ENCODE assay signal across 14 cellular contexts in genomic region chr1:88463401-88463800, GRCh38.
DNase-seq lines count a peak whose midpoint lies in the region; ATAC-seq and TF ChIP-seq lines count a peak whose summit lies in the region.
"Had no signal": no experiment of that assay in that cellular context is flagged by ENCODE, and none has a peak within 500 bp of the region (broad histone marks: within the 10 kb centered on the region; RNA-seq: fewer than 3 reads in every experiment).

No MANE protein-coding gene starts in this region.

- H3K27ac ChIP-seq in heart left ventricle (peak overlapping the region in 9 of 12 donors; percentile 23 to 84 (median 67)), fibroblast of lung (ENCODE audit: insufficient read depth, low read length) (no peak overlapping the region), osteoblast (ENCODE audit: low read depth, low read length) (no peak overlapping the region), upper lobe of right lung (peak overlapping the region; percentile 75), A673 (ENCODE audit: low read depth, low read length, poor library complexity, severe bottlenecking) (no peak overlapping the region)
- H3K27ac ChIP-seq: neutrophil had no signal

- no peak for ATAC-seq in heart left ventricle
- no peak for ATAC-seq in upper lobe of right lung
- ATAC-seq: activated CD8-positive, alpha-beta T cell treated with anti-CD3 and anti-CD28 coated beads, Interleukin-2, amount 10 ng/mL, durations not matched to agents 7 days and 5 days had no signal

- H3K4me1 ChIP-seq in heart left ventricle = peaks cover 0 to 4% (median 0%) of the 10 kb centered on the region in 12 donors
- no peaks in the 10 kb centered on the region for H3K4me1 ChIP-seq in fibroblast of lung (ENCODE audit: control insufficient read depth, extremely low read depth, insufficient read depth, low read length)
- H3K4me1 ChIP-seq in osteoblast (ENCODE audit: insufficient read depth, low read length) = no peaks in the 10 kb centered on the region
- no peaks in the 10 kb centered on the region for H3K4me1 ChIP-seq in upper lobe of right lung
- H3K4me1 ChIP-seq in A673 (ENCODE audit: insufficient read depth, low read length, poor library complexity, severe bottlenecking) = peaks cover 6% of the 10 kb centered on the region
- H3K4me1 ChIP-seq: Caco-2 had no signal

- CTCF ChIA-PET in activated naive CD4-positive, alpha-beta T cell treated with anti-CD3 and anti-CD28 coated beads, Interleukin-2, amount 10 ng/mL, durations not matched to agents 7 days and 5 days (lab: Charles Lee) = no interaction called here
- CTCF ChIA-PET in A673 (lab: Charles Lee) = no interaction called here

- H3K36me3 Mint-ChIP-seq in activated naive CD4-positive, alpha-beta T cell treated with anti-CD3 and anti-CD28 coated beads, Interleukin-2, amount 10 ng/mL, durations not matched to agents 7 days and 5 days = no peaks in the 10 kb centered on the region

- no peak overlapping the region for H3K9ac ChIP-seq in fibroblast of lung (ENCODE audit: insufficient read depth, low read length)

- intact Hi-C loops in heart left ventricle (cut with DNase I) (loop anchor here in 1 of 10 donors (10.0 kb wide), 1 partner anchor 139 kb away; no protein-coding TSS in a partner anchor), cardiac septum (cut with DNase I) (no loop called here), upper lobe of right lung (cut with DNase I) (no loop called here), A673 (cut with micrococcal nuclease; ENCODE audit: unreplicated experiment) (no loop called here)

- no peaks in the 10 kb centered on the region for H3K4me1 Mint-ChIP-seq in activated naive CD4-positive, alpha-beta T cell treated with anti-CD3 and anti-CD28 coated beads, Interleukin-2, amount 10 ng/mL, durations not matched to agents 7 days and 5 days

- peaks cover 25% of the 10 kb centered on the region for H3K27me3 Mint-ChIP-seq in activated naive CD4-positive, alpha-beta T cell treated with anti-CD3 and anti-CD28 coated beads, Interleukin-2, amount 10 ng/mL, durations not matched to agents 7 days and 5 days

- H3K4me3 Mint-ChIP-seq in activated naive CD4-positive, alpha-beta T cell treated with anti-CD3 and anti-CD28 coated beads, Interleukin-2, amount 10 ng/mL, durations not matched to agents 7 days and 5 days = no peak overlapping the region
- H3K4me3 Mint-ChIP-seq: activated CD8-positive, alpha-beta T cell treated with anti-CD3 and anti-CD28 coated beads, Interleukin-2, amount 10 ng/mL, durations not matched to agents 7 days and 5 days; stimulated activated naive CD8-positive, alpha-beta T cell treated with anti-CD3 and anti-CD28 coated beads, Interleukin-15, Interleukin-2, amounts not matched to agents 100 ng/mL and 50 ng/mL, for 24 hours had no signal

- POLR2A ChIA-PET in A673 (lab: Charles Lee; ENCODE audit: low non-redundant PET) = no interaction called here

- H3K4me3 ChIP-seq in heart left ventricle (peak overlapping the region in 7 of 12 donors; percentile 43 to 61 (median 56)), fibroblast of lung (replicated peaks in 1 of 4; ENCODE audit: control extremely low read depth in 1 of 4, insufficient read depth in 1 of 4, low read depth in 3 of 4, low read length in 4 of 4) (peak overlapping the region in 3 of 4 experiments; percentile 25 to 57 (median 44)), osteoblast (ENCODE audit: insufficient read depth, low read length) (no peak overlapping the region), upper lobe of right lung (no peak overlapping the region), A673 (ENCODE audit: low read depth, low read length, poor library complexity, severe bottlenecking) (no peak overlapping the region)

- TF ChIP-seq CTCF in heart left ventricle (IDR thresholded peaks at IDR 0.05) = no peak
- TF ChIP-seq CTCF in fibroblast of lung (conservative IDR thresholded peaks at IDR 0.05 in 1 of 2, IDR thresholded peaks at IDR 0.05 in 1 of 2; ENCODE audit: low read depth in 1 of 2, low read length in 2 of 2) = no peak
- TF ChIP-seq CTCF in osteoblast (IDR thresholded peaks at IDR 0.05; ENCODE audit: extremely low read depth, low read depth, low read length) = no peak
- no peak for TF ChIP-seq CTCF in upper lobe of right lung (IDR thresholded peaks at IDR 0.05)
- TF ChIP-seq CTCF in A673 (conservative IDR thresholded peaks at IDR 0.05; ENCODE audit: low read depth, low read length) = no peak

- H3K36me3 ChIP-seq in heart left ventricle (no peaks in the 10 kb centered on the region), fibroblast of lung (ENCODE audit: control insufficient read depth, insufficient read depth, low read length) (no peaks in the 10 kb centered on the region), osteoblast (ENCODE audit: insufficient read depth, low read length) (no peaks in the 10 kb centered on the region), upper lobe of right lung (no peaks in the 10 kb centered on the region), A673 (ENCODE audit: insufficient read depth, low read length, poor library complexity, severe bottlenecking) (no peaks in the 10 kb centered on the region)
- H3K36me3 ChIP-seq: neutrophil had no signal

- no peak for TF ChIP-seq POLR2A in heart left ventricle (IDR thresholded peaks at IDR 0.05)

- peaks cover 2% of the 10 kb centered on the region for H3K9me3 Mint-ChIP-seq in activated naive CD4-positive, alpha-beta T cell treated with anti-CD3 and anti-CD28 coated beads, Interleukin-2, amount 10 ng/mL, durations not matched to agents 7 days and 5 days

- peaks cover 0 to 24% (median 0%) of the 10 kb centered on the region in 9 donors for H3K27me3 ChIP-seq in heart left ventricle
- no peaks in the 10 kb centered on the region for H3K27me3 ChIP-seq in fibroblast of lung (ENCODE audit: control insufficient read depth, insufficient read depth, low read length)
- H3K27me3 ChIP-seq in osteoblast (ENCODE audit: insufficient read depth, low read length) = no peaks in the 10 kb centered on the region
- peaks cover 10% of the 10 kb centered on the region for H3K27me3 ChIP-seq in upper lobe of right lung
- H3K27me3 ChIP-seq in A673 (replicated peaks; ENCODE audit: insufficient read depth, low read depth, low read length, poor library complexity) = peaks cover 27% of the 10 kb centered on the region

- H4K20me1 ChIP-seq in fibroblast of lung (ENCODE audit: control insufficient read depth, extremely low read depth, insufficient read depth, low read length) = no peaks in the 10 kb centered on the region
- H4K20me1 ChIP-seq in osteoblast (ENCODE audit: insufficient read depth, low read length) = no peaks in the 10 kb centered on the region

- H3K27ac Mint-ChIP-seq in activated naive CD4-positive, alpha-beta T cell treated with anti-CD3 and anti-CD28 coated beads, Interleukin-2, amount 10 ng/mL, durations not matched to agents 7 days and 5 days = no peak overlapping the region
- H3K27ac Mint-ChIP-seq: activated CD8-positive, alpha-beta T cell treated with anti-CD3 and anti-CD28 coated beads, Interleukin-2, amount 10 ng/mL, durations not matched to agents 7 days and 5 days; HFFc6; stimulated activated naive CD8-positive, alpha-beta T cell treated with anti-CD3 and anti-CD28 coated beads, Interleukin-15, Interleukin-2, amounts not matched to agents 100 ng/mL and 50 ng/mL, for 24 hours had no signal

- H3K79me2 ChIP-seq in fibroblast of lung (ENCODE audit: control insufficient read depth, insufficient read depth, low read length) = no peaks in the 10 kb centered on the region
- no peaks in the 10 kb centered on the region for H3K79me2 ChIP-seq in osteoblast (ENCODE audit: insufficient read depth, low read length)

- H2AFZ ChIP-seq in fibroblast of lung (ENCODE audit: low read length) (peak overlapping the region; percentile 40), osteoblast (ENCODE audit: low read length) (no peak overlapping the region)

- peaks cover 0 to 17% (median 0%) of the 10 kb centered on the region in 12 donors for H3K9me3 ChIP-seq in heart left ventricle
- H3K9me3 ChIP-seq in fibroblast of lung (ENCODE audit: control insufficient read depth, insufficient read depth, low read depth, low read length) = no peaks in the 10 kb centered on the region
- H3K9me3 ChIP-seq in osteoblast (ENCODE audit: low read depth, low read length) = no peaks in the 10 kb centered on the region
- no peaks in the 10 kb centered on the region for H3K9me3 ChIP-seq in upper lobe of right lung
- no peaks in the 10 kb centered on the region for H3K9me3 ChIP-seq in A673 (ENCODE audit: low read depth, low read length, poor library complexity, severe bottlenecking)
- H3K9me3 ChIP-seq: Caco-2, neutrophil had no signal

- peak overlapping the region; percentile 79 for H3K4me2 ChIP-seq in fibroblast of lung (ENCODE audit: extremely low read depth, insufficient read depth, low read length)
- peak overlapping the region; percentile 81 for H3K4me2 ChIP-seq in osteoblast (ENCODE audit: insufficient read depth, low read length)

- DNase-seq in heart left ventricle (no peak), cardiac septum (ENCODE audit: low spot score) (no peak), fibroblast of lung (ENCODE audit: low read depth in 2 of 2) (peak in 1 of 2 donors; percentile 84), osteoblast (ENCODE audit: insufficient read length, low spot score, missing footprints) (no peak), upper lobe of right lung (no peak), KG1 (lab: John Stamatoyannopoulos, UW) (no peak), A673 (ENCODE audit: low spot score) (no peak)
- no peak for DNase-seq in activated naive CD4-positive, alpha-beta T cell treated with anti-CD3 and anti-CD28 coated beads, Interleukin-2, amount 10 ng/mL, durations not matched to agents 7 days and 5 days
- DNase-seq: activated CD8-positive, alpha-beta T cell treated with anti-CD3 and anti-CD28 coated beads, Interleukin-2, amount 10 ng/mL, durations not matched to agents 7 days and 5 days; amniotic stem cell; Caco-2; HFFc6 had no signal

- 62 to 72% (median 69%) methylated on average over 5 of the region's 5 CpGs for WGBS in heart left ventricle, 4 donors

- no TSS peak for BruUV-seq in A673 (replicated peaks; lab: Mats Ljungman, UMichigan)

Comparison
In these comparisons a context has a peak if more than half of its experiments do, and no peak if none do; other contexts are left out.
1. H3K27ac ChIP-seq: peak in heart left ventricle (9 of 12) and upper lobe of right lung (single experiment); none in fibroblast of lung (single experiment), osteoblast (single experiment) and A673 (single experiment).
2. H3K4me3 ChIP-seq: peak in heart left ventricle (7 of 12) and fibroblast of lung (3 of 4); none in osteoblast (single experiment), upper lobe of right lung (single experiment) and A673 (single experiment).